ENCODE assay signal across 18 cellular contexts in genomic region chr1:178781549-178781948, GRCh38.
"Had no signal": no experiment of that assay in that cellular context is flagged by ENCODE, and none has a peak within 500 bp of the region (broad histone marks: within the 10 kb centered on the region; RNA-seq: fewer than 3 reads in every experiment).

No MANE protein-coding gene starts in this region.

- H2AFZ ChIP-seq: hepatocyte had no signal

- H3K27me3 Mint-ChIP-seq: naive thymus-derived CD4-positive, alpha-beta T cell had no signal

- ATAC-seq: left cardiac atrium; left ventricle myocardium superior; naive thymus-derived CD4-positive, alpha-beta T cell; right cardiac atrium; stimulated activated naive CD8-positive, alpha-beta T cell treated with anti-CD3 and anti-CD28 coated beads, Interleukin-15, Interleukin-2, amounts not matched to agents 100 U/mL and 50 U/mL, for 24 hours had no signal

- H3K27ac ChIP-seq: colonic mucosa, hepatocyte, tibial nerve had no signal

- H3K9me3 ChIP-seq: colonic mucosa, tibial nerve had no signal

- H3K27me3 ChIP-seq: colonic mucosa, hepatocyte, tibial nerve had no signal

- H3K4me2 ChIP-seq: hepatocyte had no signal

- H3K4me1 ChIP-seq: colonic mucosa had no signal

- DNase-seq: colonic mucosa; dermis blood vessel endothelial cell; erythroblast; foreskin melanocyte; head of caudate nucleus; kidney; left cardiac atrium; left ventricle myocardium superior; mesenchymal stem cell; naive thymus-derived CD4-positive, alpha-beta T cell; right cardiac atrium; small intestine; stimulated activated CD4-positive, alpha-beta T cell treated with anti-CD3 and anti-CD28 coated beads, Interleukin-12 subunit alpha, Interleukin-12 subunit beta, amount 100 ng/mL, for 4 hours; stimulated activated naive CD8-positive, alpha-beta T cell treated with anti-CD3 and anti-CD28 coated beads, Interleukin-15, Interleukin-2, amounts not matched to agents 100 U/mL and 50 U/mL, for 24 hours had no signal

- H3K36me3 ChIP-seq: colonic mucosa, tibial nerve had no signal

- H3K4me3 Mint-ChIP-seq: naive thymus-derived CD4-positive, alpha-beta T cell; neural crest cell had no signal

- H3K4me3 ChIP-seq: colonic mucosa, hepatocyte, lung, tibial nerve had no signal

- H3K27ac Mint-ChIP-seq: naive thymus-derived CD4-positive, alpha-beta T cell had no signal
